Comparison of ENCODE assay signal across 13 cellular contexts in the genomic region with DNA sequence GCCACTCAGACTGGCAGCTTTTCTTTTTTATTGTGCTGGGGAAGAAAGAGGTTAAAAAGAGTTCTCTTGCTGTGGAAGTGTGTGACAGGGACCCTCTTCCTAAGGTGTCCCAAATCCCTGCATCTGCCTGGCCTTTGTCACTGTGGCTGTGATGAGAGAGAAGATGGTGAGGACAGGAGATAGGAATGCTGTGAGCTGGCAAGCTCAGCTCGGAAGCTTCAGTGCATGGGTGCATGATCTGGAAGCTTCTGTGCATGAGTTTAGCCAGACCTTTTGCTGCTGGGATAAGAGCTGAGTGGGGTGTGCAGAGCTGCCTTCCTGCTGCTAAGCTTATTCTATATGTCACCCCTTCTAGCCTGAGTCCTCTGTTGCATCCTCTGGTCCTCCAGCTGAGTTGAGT.
"Had no signal": no experiment of that assay in that cellular context is flagged by ENCODE, and none has a peak within 500 bp of the region (broad histone marks: within the 10 kb centered on the region; RNA-seq: fewer than 3 reads in every experiment).

No MANE protein-coding gene starts in this region.

- H3K27me3 ChIP-seq: right lobe of liver, stomach had no signal

- H3K36me3 ChIP-seq: right lobe of liver, thoracic aorta had no signal

- DNase-seq: activated gamma-delta T cell treated with Interleukin-2 at 50 U/mL for 16 hours; cortex of kidney; effector memory CD4-positive, alpha-beta T cell; hippocampal formation; kidney glomerular epithelial cell; occipital lobe; right lobe of liver; stimulated activated CD4-positive, alpha-beta T cell treated with anti-CD3 and anti-CD28 coated beads, Interleukin-12 subunit alpha, Interleukin-12 subunit beta, amount 100 ng/mL, for 4 hours; stomach had no signal

- H3K9me3 ChIP-seq: right lobe of liver, stomach, thoracic aorta had no signal

- H3K4me1 ChIP-seq: right lobe of liver, stomach had no signal

- ATAC-seq: activated CD4-positive, CD25-positive, alpha-beta regulatory T cell treated with anti-CD3 and anti-CD28 coated beads, Interleukin-2, amount 50 U/mL, for 24 hours; natural killer cell treated with Interleukin-12 subunit alpha and Interleukin-12 subunit beta and Interleukin-15 and Interleukin-18, amount 100 ng/mL, for 72 hours; right lobe of liver had no signal

- H3K4me3 ChIP-seq: lung, right lobe of liver, stomach, thoracic aorta had no signal

- H3K27ac ChIP-seq: right lobe of liver, stomach, thoracic aorta had no signal
